In the genomic region with DNA sequence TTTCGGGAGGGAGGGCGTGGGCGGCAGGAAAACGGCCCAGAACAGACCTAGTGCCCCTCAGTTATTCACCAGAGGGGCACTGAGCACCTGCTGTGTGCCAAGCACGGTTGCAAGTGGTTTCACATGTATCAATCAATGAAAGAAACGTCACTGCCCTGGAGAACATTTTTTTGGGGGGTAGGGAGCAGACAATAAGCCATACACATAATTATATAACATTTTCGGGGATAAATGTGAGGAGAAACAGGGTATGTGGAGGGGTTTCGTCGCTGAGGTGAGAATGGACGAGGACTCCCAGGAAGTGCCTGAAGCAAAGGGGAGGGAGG, we compare ENCODE assay signal across 8 cellular contexts. TPM values are rescaled to one million over a fixed set of nuclear protein-coding genes. Genes with fewer than 3 reads are reported as not detected.
DNase-seq lines count a peak whose midpoint lies in the region; ATAC-seq, FAIRE-seq and TF ChIP-seq lines count a peak whose summit lies in the region.

No MANE protein-coding gene starts in this region.

- WGBS in HepG2 (ENCODE audit: low lambda C conversion rate) = 17% methylated on average over 10 of the region's 10 CpGs
- WGBS in right lobe of liver (ENCODE audit: insufficient coverage, low coverage, low lambda C conversion rate, missing lambda C conversion rate) = 27% methylated on average over 10 of the region's 10 CpGs

- TF ChIP-seq EP300 in HepG2 (IDR thresholded peaks at IDR 0.05; ENCODE audit: low read depth in 2 of 2, low read length in 2 of 2) = no peak
- no peak for TF ChIP-seq EP300 in HepG2 (CRISPR knock-in tag; IDR thresholded peaks at IDR 0.05; ENCODE audit: borderline replicate concordance)

- H3K27ac Mint-ChIP-seq in activated naive CD8-positive, alpha-beta T cell treated with anti-CD3 and anti-CD28 coated beads, Interleukin-2, amount 50 U/mL, for 24 hours = peak overlapping the region; percentile 46

- H3K4me3 ChIP-seq in HepG2 (replicated peaks in 1 of 3; ENCODE audit: insufficient read depth in 1 of 3, low read depth in 2 of 3, low read length in 3 of 3) (peak overlapping the region in 1 of 3 experiments; percentile 70; a peak in 1 of 6 replicates), right lobe of liver (peak overlapping the region in 1 of 3 donors; percentile 84), mononuclear cell (ENCODE audit: low read length) (peak overlapping the region; percentile 63), upper lobe of right lung (peak overlapping the region; percentile 97)

- H3K79me2 ChIP-seq in HepG2 (ENCODE audit: insufficient read depth, low read length) = no peaks in the 10 kb centered on the region

- TF ChIP-seq RAD21 in HepG2 (CRISPR knock-in tag; IDR thresholded peaks at IDR 0.05) = no peak

- BruUV-seq in HepG2 (replicated peaks; lab: Mats Ljungman, UMichigan) = no TSS peak

- peak overlapping the region; percentile 66 for H3K4me3 Mint-ChIP-seq in activated naive CD8-positive, alpha-beta T cell treated with anti-CD3 and anti-CD28 coated beads, Interleukin-2, amount 50 U/mL, for 24 hours

- H3K36me3 ChIP-seq in HepG2 (replicated peaks in 1 of 2; ENCODE audit: control insufficient read depth in 1 of 2, insufficient read depth in 2 of 2, low read length in 2 of 2) = no peaks in the 10 kb centered on the region
- H3K36me3 ChIP-seq in right lobe of liver = peaks cover 0 to 12% (median 3%) of the 10 kb centered on the region in 4 donors
- H3K36me3 ChIP-seq in upper lobe of right lung = peaks cover 13% of the 10 kb centered on the region

- TF ChIP-seq CTCF in HepG2 (CRISPR knock-in tag; IDR thresholded peaks at IDR 0.05) = no peak
- no peak for TF ChIP-seq CTCF in right lobe of liver (IDR thresholded peaks at IDR 0.05)
- no peak for TF ChIP-seq CTCF in upper lobe of right lung (IDR thresholded peaks at IDR 0.05)

- H3K4me1 ChIP-seq in HepG2 (ENCODE audit: insufficient read depth, low read length) (peaks cover 8% of the 10 kb centered on the region; the same call in 1 of the 2 replicates), right lobe of liver (no peaks in the 10 kb centered on the region), mononuclear cell (ENCODE audit: insufficient read depth, low read length) (peaks cover 15% of the 10 kb centered on the region), upper lobe of right lung (peaks cover 4% of the 10 kb centered on the region)

- peaks cover 14% of the 10 kb centered on the region for H3K9me3 Mint-ChIP-seq in activated naive CD8-positive, alpha-beta T cell treated with anti-CD3 and anti-CD28 coated beads, Interleukin-2, amount 50 U/mL, for 24 hours

- peaks cover 28% of the 10 kb centered on the region for H3K36me3 Mint-ChIP-seq in activated naive CD8-positive, alpha-beta T cell treated with anti-CD3 and anti-CD28 coated beads, Interleukin-2, amount 50 U/mL, for 24 hours (ENCODE audit: low read depth)

- ATAC-seq in HepG2 (peak; percentile 12; the same call in 1 of the 3 replicates), right lobe of liver (no peak), upper lobe of right lung (no peak)
- no peak for ATAC-seq in activated naive CD8-positive, alpha-beta T cell treated with anti-CD3 and anti-CD28 coated beads, Interleukin-2, amount 50 U/mL, for 24 hours

- DNase-seq in HepG2 (ENCODE audit: low spot score) (no peak), right lobe of liver (no peak), upper lobe of right lung (no peak), pons (ENCODE audit: low spot score) (no peak), AG08395 (ENCODE audit: low spot score) (no peak), NCI-H2227 treated with DMSO at 0.1 percent for 48 hours (lab: John Stamatoyannopoulos, UW) (no peak)
- DNase-seq in activated naive CD8-positive, alpha-beta T cell treated with anti-CD3 and anti-CD28 coated beads, Interleukin-2, amount 50 U/mL, for 24 hours = no peak

- H3K27me3 Mint-ChIP-seq in activated naive CD8-positive, alpha-beta T cell treated with anti-CD3 and anti-CD28 coated beads, Interleukin-2, amount 50 U/mL, for 24 hours = no peaks in the 10 kb centered on the region

- H3K9ac ChIP-seq in HepG2 (ENCODE audit: insufficient read depth, low read depth, low read length) = no peak overlapping the region

- no peaks in the 10 kb centered on the region for H4K20me1 ChIP-seq in HepG2 (ENCODE audit: insufficient read depth, low read length)

- H2AFZ ChIP-seq in HepG2 (ENCODE audit: low read length) = peak overlapping the region; percentile 29

- CTCF ChIA-PET in HepG2 (lab: Yijun Ruan, JAX; ENCODE audit: low intra/inter-chr PET ratio, low total read pairs) = interaction anchor here (1.8 kb wide), 1 partner anchor 108 kb away, joined by 18 read pairs; no protein-coding TSS in a partner anchor

- FAIRE-seq in HepG2 (lab: Jason Lieb, UNC) = no peak

- in situ Hi-C loops in HepG2 (cut with HindIII; ENCODE audit: extremely low pct_ligation_motif_present, low pct_unique_long_range_greater_than_20kb) = no loop called here

- POLR2A ChIA-PET in HepG2 (lab: Yijun Ruan, JAX) = interaction anchor here (0.7 to 1.0 kb wide), 3 partner anchors 48 to 129 kb away, joined by 3 read pairs; partner anchors contain the start of gene ZNF354B

- no peak for TF ChIP-seq POLR2A in HepG2 (IDR thresholded peaks at IDR 0.05; ENCODE audit: insufficient read depth in 1 of 2, low read depth in 2 of 2, low read length in 2 of 2)
- no peak for TF ChIP-seq POLR2A in right lobe of liver (IDR thresholded peaks at IDR 0.05)

- intact Hi-C loops in HepG2 (cut with micrococcal nuclease; ENCODE audit: unreplicated experiment) (loop anchor here (2.0 to 5.0 kb wide), 2 partner anchors 104 to 108 kb away; partner anchors contain the start of gene CLK4), right lobe of liver (cut with DNase I) (loop anchor here in 1 of 2 donors (10.0 kb wide), 1 partner anchor 124 kb away; the partner anchor contains the start of gene ZNF354B), upper lobe of right lung (cut with DNase I) (no loop called here)

- H3K9me3 ChIP-seq in HepG2 (ENCODE audit: low read length) (no peaks in the 10 kb centered on the region), right lobe of liver (no peaks in the 10 kb centered on the region), mononuclear cell (ENCODE audit: low read depth, low read length) (no peaks in the 10 kb centered on the region), upper lobe of right lung (no peaks in the 10 kb centered on the region)

- peaks cover 8% of the 10 kb centered on the region for H3K4me1 Mint-ChIP-seq in activated naive CD8-positive, alpha-beta T cell treated with anti-CD3 and anti-CD28 coated beads, Interleukin-2, amount 50 U/mL, for 24 hours

- no peaks in the 10 kb centered on the region for H3K27me3 ChIP-seq in HepG2 (ENCODE audit: control insufficient read depth in 1 of 2, insufficient read depth in 2 of 2, low read length in 2 of 2)
- no peaks in the 10 kb centered on the region for H3K27me3 ChIP-seq in right lobe of liver
- H3K27me3 ChIP-seq in mononuclear cell (ENCODE audit: insufficient read depth, low read length) = no peaks in the 10 kb centered on the region
- H3K27me3 ChIP-seq in upper lobe of right lung = no peaks in the 10 kb centered on the region

- peak overlapping the region; percentile 76 for H3K4me2 ChIP-seq in HepG2 (ENCODE audit: low read depth, low read length)

- H3K27ac ChIP-seq in HepG2 (ENCODE audit: extremely low read length, insufficient read depth, low read length) (no peak overlapping the region), right lobe of liver (no peak overlapping the region), upper lobe of right lung (no peak overlapping the region)

TF ChIP-seq in HepG2, 621 proteins besides CTCF, POLR2A, EP300 and RAD21:
- TF ChIP-seq ZNF564 (CRISPR knock-in tag; IDR thresholded peaks at IDR 0.05) = 0 out of 2 replicates have a peak, but pooled peaks have one; percentile 62
- TF ChIP-seq CCDC6 (CRISPR knock-in tag; IDR thresholded peaks at IDR 0.05) = 0 out of 2 replicates have a peak, but pooled peaks have one; percentile 45
- no peak for TF ChIP-seq ZFY (CRISPR knock-in tag; IDR thresholded peaks at IDR 0.05)

RNA-seq across cellular contexts. Expression of gene ZNF354A, which starts 0.4 kb away (rescaled TPM):
- 3.1 TPM in 2 replicates for total RNA-seq in HepG2 (2016; rRNA removed; fragmentation: Illumina TruSeq; extraction: Trizol)
- total RNA-seq in HepG2 (2016; cell fraction: cytosol; rRNA removed; fragmentation: Illumina TruSeq; extraction: Trizol; ENCODE audit: low read depth) = 2.9 and 4.1 TPM in 2 replicates
- 3.3 and 3.7 TPM in 2 replicates for total RNA-seq in HepG2 (2016; cell fraction: insoluble cytoplasmic fraction; rRNA removed; fragmentation: Illumina TruSeq; extraction: Trizol)
- total RNA-seq in HepG2 (2016; cell fraction: membrane; rRNA removed; fragmentation: Illumina TruSeq; extraction: Trizol) = 2.7 and 3.3 TPM in 2 replicates
- 4.3 and 4.4 TPM in 2 replicates for total RNA-seq in HepG2 (2016; cell fraction: nucleus; rRNA removed; fragmentation: Illumina TruSeq; extraction: Trizol)
- polyA plus RNA-seq in HepG2 (2011; rRNA removed) = 2.9 TPM in 2 replicates
- polyA plus RNA-seq in HepG2 (2011; cell fraction: cytosol; rRNA removed) = 1.2 and 1.7 TPM in 2 replicates
- polyA plus RNA-seq in HepG2 (2011; cell fraction: nucleus; rRNA removed) = 3.6 and 4.6 TPM in 2 replicates
- 2.2 and 3.0 TPM in 2 replicates for polyA plus RNA-seq in HepG2 (2012)
- polyA plus RNA-seq in HepG2 (2016; cell fraction: cytosol; fragmentation: Illumina TruSeq; extraction: Trizol; ENCODE audit: low read depth) = 0.36 and 0.38 TPM in 2 replicates
- polyA plus RNA-seq in HepG2 (2016; cell fraction: insoluble cytoplasmic fraction; fragmentation: Illumina TruSeq; extraction: Trizol; ENCODE audit: low read depth) = 3.9 and 4.9 TPM in 2 replicates
- polyA plus RNA-seq in HepG2 (2016; cell fraction: membrane; fragmentation: Illumina TruSeq; extraction: Trizol; ENCODE audit: low read depth) = 1.2 and 1.5 TPM in 2 replicates
- polyA plus RNA-seq in HepG2 (2016; cell fraction: nucleus; fragmentation: Illumina TruSeq; extraction: Trizol; ENCODE audit: insufficient read depth, low read depth) = 10.8 and 11.3 TPM in 2 replicates
- polyA minus RNA-seq in HepG2 (2011; rRNA and poly(A)+ RNA removed; ENCODE audit: low replicate concordance) = 2.3 TPM in 2 replicates
- 1.5 and 2.0 TPM in 2 replicates for polyA minus RNA-seq in HepG2 (2011; cell fraction: cytosol; rRNA and poly(A)+ RNA removed)
- 3.6 and 5.3 TPM in 2 replicates for polyA minus RNA-seq in HepG2 (2011; cell fraction: nucleus; rRNA and poly(A)+ RNA removed)
- 1 to 10 TPM; 1.8 to 4.2 (median 2.5) TPM for total RNA-seq in right lobe of liver
- total RNA-seq in mononuclear cell = 5.6 TPM
- total RNA-seq in upper lobe of right lung = 13.3 TPM
